20 cellular contexts compared by ENCODE assay signal in the genomic region with DNA sequence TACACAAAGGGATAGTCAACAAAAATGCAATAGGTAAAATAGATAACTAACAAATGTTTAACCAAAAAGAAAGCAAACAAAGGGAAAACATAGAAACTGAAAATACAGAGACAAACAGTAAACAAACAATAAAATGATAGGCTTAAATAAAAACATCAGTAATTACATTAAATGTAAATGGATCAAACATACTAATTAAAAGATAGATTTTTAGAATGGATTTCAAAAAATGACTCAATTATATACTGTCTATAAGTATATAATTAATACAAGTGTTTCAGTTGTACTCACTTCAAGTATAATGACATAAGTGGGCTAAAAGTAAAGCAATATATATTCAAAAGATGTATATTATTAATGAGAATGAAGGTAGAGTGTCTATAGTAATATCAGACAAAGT.
DNase-seq lines count a peak whose midpoint lies in the region; ATAC-seq, FAIRE-seq and TF ChIP-seq lines count a peak whose summit lies in the region.
"Had no signal": no experiment of that assay in that cellular context is flagged by ENCODE, and none has a peak within 500 bp of the region (broad histone marks: within the 10 kb centered on the region; RNA-seq: fewer than 3 reads in every experiment).

No MANE protein-coding gene starts in this region.

- no peaks in the 10 kb centered on the region; a peak in 2 of 5 replicates for H3K4me1 ChIP-seq in K562 (replicated peaks in 1 of 2; ENCODE audit: control insufficient read depth in 2 of 2, insufficient read depth in 2 of 2, low read length in 2 of 2)
- H3K4me1 ChIP-seq: BLaER1 treated with 17β-estradiol and CSF1 and Interleukin-3, amounts not matched to agents 10 nM and 100 nM had no signal

- FAIRE-seq in G401.6 (lab: Jason Lieb, UNC) (peak; percentile 71), K562 (lab: Jason Lieb, UNC) (no peak), islet of Langerhans (lab: Jason Lieb, UNC) (peak; percentile 38)
- FAIRE-seq: GM12892, GM18507, H54, HepG2 had no signal

- no TSS peak for BruUV-seq in K562 (replicated peaks; lab: Mats Ljungman, UMichigan)

- H3K9me3 ChIP-seq in K562 (replicated peaks; ENCODE audit: control insufficient read depth, insufficient read depth, low read depth, low read length), result 0 out of 2 replicates have a peak, but pooled peaks cover 2% of the 10 kb centered on the region

- no peak for DNase-seq in K562 (ENCODE audit: extremely low read depth in 1 of 4, low spot score in 3 of 4)
- DNase-seq in DMS79 treated with DMSO at 0.1 percent for 48 hours (lab: John Stamatoyannopoulos, UW), result no peak
- DNase-seq in amygdala (lab: John Stamatoyannopoulos, UW), result no peak
- DNase-seq in DMS153 treated with DMSO at 0.1 percent for 48 hours (lab: John Stamatoyannopoulos, UW; ENCODE audit: unreplicated experiment), result no peak
- DNase-seq: 8988T; Calu3; CD8-positive, alpha-beta T cell; DMS53; GDM1; HCEC 1CT; HFFc6 had no signal

- no peaks in the 10 kb centered on the region for H4K20me1 ChIP-seq in K562 (replicated peaks; ENCODE audit: control insufficient read depth, insufficient read depth, low read length)
- H4K20me1 ChIP-seq: BLaER1 treated with 17β-estradiol and CSF1 and Interleukin-3, amounts not matched to agents 10 nM and 100 nM had no signal

- no peak overlapping the region for H3K27ac ChIP-seq in K562 (ENCODE audit: extremely low read depth, low read depth, low read length)
- H3K27ac ChIP-seq: BLaER1 treated with 17β-estradiol and CSF1 and Interleukin-3, amounts not matched to agents 10 nM and 100 nM had no signal

- TF ChIP-seq POLR2A in K562 (conservative IDR thresholded peaks at IDR 0.05), result no peak

- H3K27me3 ChIP-seq in K562 (ENCODE audit: control insufficient read depth in 2 of 2, insufficient read depth in 2 of 2, low read length in 2 of 2), result 0 out of 5 replicates have a peak, but pooled peaks cover 0 to 2% of the 10 kb centered on the region in 2 experiments
- H3K27me3 ChIP-seq: BLaER1 treated with 17β-estradiol and CSF1 and Interleukin-3, amounts not matched to agents 10 nM and 100 nM had no signal

- H2AFZ ChIP-seq in K562 (ENCODE audit: low read depth, low read length), result no peak overlapping the region
- H2AFZ ChIP-seq: GM23338 had no signal

- TF ChIP-seq RAD21 in K562 (CRISPR knock-in tag; conservative IDR thresholded peaks at IDR 0.05 in 1 of 2, IDR thresholded peaks at IDR 0.05 in 1 of 2), result no peak

- ATAC-seq in K562, result no peak
- ATAC-seq in HG03175 (IDR thresholded peaks at IDR 0.05; ENCODE audit: unreplicated experiment), result no peak
- ATAC-seq: CD8-positive, alpha-beta T cell; GM23338; HepG2 had no signal

- H3K36me3 ChIP-seq in K562 (ENCODE audit: control insufficient read depth, insufficient read depth, low read length), result no peaks in the 10 kb centered on the region

- intact Hi-C loops in K562 (cut with micrococcal nuclease), result no loop called here

- no peak for TF ChIP-seq CTCF in K562 (IDR thresholded peaks at IDR 0.05 in 2 of 3, conservative IDR thresholded peaks at IDR 0.05 in 1 of 3; ENCODE audit: insufficient read depth in 2 of 3, low read depth in 1 of 3, low read length in 3 of 3)

- in situ Hi-C loops in K562 (cut with MboI), result no loop called here

- no peaks in the 10 kb centered on the region for H3K9me1 ChIP-seq in K562 (ENCODE audit: control insufficient read depth, insufficient read depth, low read length)

- no peak for TF ChIP-seq EP300 in K562 (IDR thresholded peaks at IDR 0.05; ENCODE audit: low read length)

- POLR2A ChIA-PET in K562 (lab: Yijun Ruan, JAX), result no interaction called here

- no peak overlapping the region for H3K4me2 ChIP-seq in K562 (ENCODE audit: insufficient read depth, low read length)
- H3K4me2 ChIP-seq: BLaER1 treated with 17β-estradiol and CSF1 and Interleukin-3, amounts not matched to agents 10 nM and 100 nM; GM23338 had no signal

- no peak overlapping the region for H3K9ac ChIP-seq in K562 (ENCODE audit: insufficient read depth in 1 of 2, low read depth in 2 of 2, low read length in 2 of 2)
- H3K9ac ChIP-seq: BLaER1 treated with 17β-estradiol and CSF1 and Interleukin-3, amounts not matched to agents 10 nM and 100 nM had no signal

- H3K4me3 ChIP-seq in K562, result no peak overlapping the region
- H3K4me3 ChIP-seq: BLaER1 treated with 17β-estradiol and CSF1 and Interleukin-3, amounts not matched to agents 10 nM and 100 nM; GM23338 had no signal

- no peaks in the 10 kb centered on the region for H3K79me2 ChIP-seq in K562 (ENCODE audit: control insufficient read depth, insufficient read depth, low read length)

- CTCF ChIA-PET in K562 (lab: Yijun Ruan, JAX; ENCODE audit: low intra/inter-chr PET ratio), result no interaction called here

TF ChIP-seq in K562, 482 proteins besides CTCF, POLR2A, EP300 and RAD21:
- TF ChIP-seq ZFP36 (IDR thresholded peaks at IDR 0.05; ENCODE audit: low read depth, low read length, partially characterized antibody), result no peak
- peak; percentile 91 for TF ChIP-seq ZNF507 (tag; conservative IDR thresholded peaks at IDR 0.05)
TF ChIP-seq in K562: peak in this region for 1.
